In genomic region chr1:204177133-204177532, GRCh38 we compare ENCODE assay signal across 1 cellular context.
TF ChIP-seq lines count a peak whose summit lies in the region.

No MANE protein-coding gene starts in this region.

TF ChIP-seq in K562, 482 proteins besides CTCF, POLR2A, EP300 and RAD21 (continued from another document and continues in another):
- TF ChIP-seq, protein P1, sequence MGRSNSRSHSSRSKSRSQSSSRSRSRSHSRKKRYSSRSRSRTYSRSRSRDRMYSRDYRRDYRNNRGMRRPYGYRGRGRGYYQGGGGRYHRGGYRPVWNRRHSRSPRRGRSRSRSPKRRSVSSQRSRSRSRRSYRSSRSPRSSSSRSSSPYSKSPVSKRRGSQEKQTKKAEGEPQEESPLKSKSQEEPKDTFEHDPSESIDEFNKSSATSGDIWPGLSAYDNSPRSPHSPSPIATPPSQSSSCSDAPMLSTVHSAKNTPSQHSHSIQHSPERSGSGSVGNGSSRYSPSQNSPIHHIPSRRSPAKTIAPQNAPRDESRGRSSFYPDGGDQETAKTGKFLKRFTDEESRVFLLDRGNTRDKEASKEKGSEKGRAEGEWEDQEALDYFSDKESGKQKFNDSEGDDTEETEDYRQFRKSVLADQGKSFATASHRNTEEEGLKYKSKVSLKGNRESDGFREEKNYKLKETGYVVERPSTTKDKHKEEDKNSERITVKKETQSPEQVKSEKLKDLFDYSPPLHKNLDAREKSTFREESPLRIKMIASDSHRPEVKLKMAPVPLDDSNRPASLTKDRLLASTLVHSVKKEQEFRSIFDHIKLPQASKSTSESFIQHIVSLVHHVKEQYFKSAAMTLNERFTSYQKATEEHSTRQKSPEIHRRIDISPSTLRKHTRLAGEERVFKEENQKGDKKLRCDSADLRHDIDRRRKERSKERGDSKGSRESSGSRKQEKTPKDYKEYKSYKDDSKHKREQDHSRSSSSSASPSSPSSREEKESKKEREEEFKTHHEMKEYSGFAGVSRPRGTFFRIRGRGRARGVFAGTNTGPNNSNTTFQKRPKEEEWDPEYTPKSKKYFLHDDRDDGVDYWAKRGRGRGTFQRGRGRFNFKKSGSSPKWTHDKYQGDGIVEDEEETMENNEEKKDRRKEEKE (IDR thresholded peaks at IDR 0.05; ENCODE audit: borderline replicate concordance in 1 of 2, control insufficient read depth in 1 of 2, low read depth in 2 of 2, low read length in 1 of 2) = no peak
- TF ChIP-seq HNRNPLL (IDR thresholded peaks at IDR 0.05; ENCODE audit: low read depth, low read length, poor library complexity, severe bottlenecking) (no peak), HBP1 (CRISPR knock-in tag; IDR thresholded peaks at IDR 0.05) (peak; percentile 87; the same call in 1 of the 2 replicates), CBX1 (IDR thresholded peaks at IDR 0.05; ENCODE audit: low read depth) (no peak), SMARCE1 (IDR thresholded peaks at IDR 0.05) (peak; percentile 61; the same call in 1 of the 2 replicates), NR4A1 (CRISPR knock-in tag; IDR thresholded peaks at IDR 0.05) (0 out of 2 replicates have a peak, but pooled peaks have one; percentile 35), NR4A1 (tag; IDR thresholded peaks at IDR 0.05) (peak; percentile 44; the same call in 1 of the 2 replicates), LCOR (CRISPR knock-in tag; IDR thresholded peaks at IDR 0.05) (no peak), ZNF778 (CRISPR knock-in tag; IDR thresholded peaks at IDR 0.05) (no peak), EP400 (IDR thresholded peaks at IDR 0.05) (peak; percentile 18; the same call in 1 of the 2 replicates), DIDO1 (tag; IDR thresholded peaks at IDR 0.05; ENCODE audit: low read depth) (no peak), ZNF766 (CRISPR knock-in tag; conservative IDR thresholded peaks at IDR 0.05) (peak; percentile 92), HDAC8 (tag; IDR thresholded peaks at IDR 0.05) (no peak), NCOA2 (IDR thresholded peaks at IDR 0.05; ENCODE audit: partially characterized antibody in 2 of 2) (no peak), ARID3B (CRISPR knock-in tag; IDR thresholded peaks at IDR 0.05; ENCODE audit: borderline replicate concordance) (no peak), RFX5 (IDR thresholded peaks at IDR 0.05; ENCODE audit: low read depth, low read length) (no peak), RBM34 (IDR thresholded peaks at IDR 0.05; ENCODE audit: borderline replicate concordance, insufficient read depth, low read length) (no peak), TAF15 (IDR thresholded peaks at IDR 0.05; ENCODE audit: low read depth, low read length) (no peak), CBX2 (IDR thresholded peaks at IDR 0.05; ENCODE audit: insufficient read depth, low read length, poor library complexity, severe bottlenecking) (no peak), ZNF263 (CRISPR knock-in tag; IDR thresholded peaks at IDR 0.05; ENCODE audit: borderline replicate concordance) (peak; percentile 68; the same call in 1 of the 2 replicates), MLLT1 (IDR thresholded peaks at IDR 0.05) (peak in 1 of 2 experiments; percentile 43; a peak in 1 of 4 replicates), ZNF586 (CRISPR knock-in tag; conservative IDR thresholded peaks at IDR 0.05) (no peak), KLF16 (IDR thresholded peaks at IDR 0.05) (peak; percentile 93), MIER1 (IDR thresholded peaks at IDR 0.05; ENCODE audit: low read depth) (no peak), PHF8 (IDR thresholded peaks at IDR 0.05; ENCODE audit: borderline replicate concordance, low read length) (no peak), HDAC2 (IDR thresholded peaks at IDR 0.05) (peak; percentile 59; the same call in 1 of the 2 replicates)
- TF ChIP-seq, protein P2, sequence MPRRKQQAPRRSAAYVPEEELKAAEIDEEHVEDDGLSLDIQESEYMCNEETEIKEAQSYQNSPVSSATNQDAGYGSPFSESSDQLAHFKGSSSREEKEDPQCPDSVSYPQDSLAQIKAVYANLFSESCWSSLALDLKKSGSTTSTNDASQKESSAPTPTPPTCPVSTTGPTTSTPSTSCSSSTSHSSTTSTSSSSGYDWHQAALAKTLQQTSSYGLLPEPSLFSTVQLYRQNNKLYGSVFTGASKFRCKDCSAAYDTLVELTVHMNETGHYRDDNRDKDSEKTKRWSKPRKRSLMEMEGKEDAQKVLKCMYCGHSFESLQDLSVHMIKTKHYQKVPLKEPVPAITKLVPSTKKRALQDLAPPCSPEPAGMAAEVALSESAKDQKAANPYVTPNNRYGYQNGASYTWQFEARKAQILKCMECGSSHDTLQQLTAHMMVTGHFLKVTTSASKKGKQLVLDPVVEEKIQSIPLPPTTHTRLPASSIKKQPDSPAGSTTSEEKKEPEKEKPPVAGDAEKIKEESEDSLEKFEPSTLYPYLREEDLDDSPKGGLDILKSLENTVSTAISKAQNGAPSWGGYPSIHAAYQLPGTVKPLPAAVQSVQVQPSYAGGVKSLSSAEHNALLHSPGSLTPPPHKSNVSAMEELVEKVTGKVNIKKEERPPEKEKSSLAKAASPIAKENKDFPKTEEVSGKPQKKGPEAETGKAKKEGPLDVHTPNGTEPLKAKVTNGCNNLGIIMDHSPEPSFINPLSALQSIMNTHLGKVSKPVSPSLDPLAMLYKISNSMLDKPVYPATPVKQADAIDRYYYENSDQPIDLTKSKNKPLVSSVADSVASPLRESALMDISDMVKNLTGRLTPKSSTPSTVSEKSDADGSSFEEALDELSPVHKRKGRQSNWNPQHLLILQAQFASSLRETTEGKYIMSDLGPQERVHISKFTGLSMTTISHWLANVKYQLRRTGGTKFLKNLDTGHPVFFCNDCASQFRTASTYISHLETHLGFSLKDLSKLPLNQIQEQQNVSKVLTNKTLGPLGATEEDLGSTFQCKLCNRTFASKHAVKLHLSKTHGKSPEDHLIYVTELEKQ (CRISPR knock-in tag; IDR thresholded peaks at IDR 0.05) = no peak
- TF ChIP-seq, protein P3, sequence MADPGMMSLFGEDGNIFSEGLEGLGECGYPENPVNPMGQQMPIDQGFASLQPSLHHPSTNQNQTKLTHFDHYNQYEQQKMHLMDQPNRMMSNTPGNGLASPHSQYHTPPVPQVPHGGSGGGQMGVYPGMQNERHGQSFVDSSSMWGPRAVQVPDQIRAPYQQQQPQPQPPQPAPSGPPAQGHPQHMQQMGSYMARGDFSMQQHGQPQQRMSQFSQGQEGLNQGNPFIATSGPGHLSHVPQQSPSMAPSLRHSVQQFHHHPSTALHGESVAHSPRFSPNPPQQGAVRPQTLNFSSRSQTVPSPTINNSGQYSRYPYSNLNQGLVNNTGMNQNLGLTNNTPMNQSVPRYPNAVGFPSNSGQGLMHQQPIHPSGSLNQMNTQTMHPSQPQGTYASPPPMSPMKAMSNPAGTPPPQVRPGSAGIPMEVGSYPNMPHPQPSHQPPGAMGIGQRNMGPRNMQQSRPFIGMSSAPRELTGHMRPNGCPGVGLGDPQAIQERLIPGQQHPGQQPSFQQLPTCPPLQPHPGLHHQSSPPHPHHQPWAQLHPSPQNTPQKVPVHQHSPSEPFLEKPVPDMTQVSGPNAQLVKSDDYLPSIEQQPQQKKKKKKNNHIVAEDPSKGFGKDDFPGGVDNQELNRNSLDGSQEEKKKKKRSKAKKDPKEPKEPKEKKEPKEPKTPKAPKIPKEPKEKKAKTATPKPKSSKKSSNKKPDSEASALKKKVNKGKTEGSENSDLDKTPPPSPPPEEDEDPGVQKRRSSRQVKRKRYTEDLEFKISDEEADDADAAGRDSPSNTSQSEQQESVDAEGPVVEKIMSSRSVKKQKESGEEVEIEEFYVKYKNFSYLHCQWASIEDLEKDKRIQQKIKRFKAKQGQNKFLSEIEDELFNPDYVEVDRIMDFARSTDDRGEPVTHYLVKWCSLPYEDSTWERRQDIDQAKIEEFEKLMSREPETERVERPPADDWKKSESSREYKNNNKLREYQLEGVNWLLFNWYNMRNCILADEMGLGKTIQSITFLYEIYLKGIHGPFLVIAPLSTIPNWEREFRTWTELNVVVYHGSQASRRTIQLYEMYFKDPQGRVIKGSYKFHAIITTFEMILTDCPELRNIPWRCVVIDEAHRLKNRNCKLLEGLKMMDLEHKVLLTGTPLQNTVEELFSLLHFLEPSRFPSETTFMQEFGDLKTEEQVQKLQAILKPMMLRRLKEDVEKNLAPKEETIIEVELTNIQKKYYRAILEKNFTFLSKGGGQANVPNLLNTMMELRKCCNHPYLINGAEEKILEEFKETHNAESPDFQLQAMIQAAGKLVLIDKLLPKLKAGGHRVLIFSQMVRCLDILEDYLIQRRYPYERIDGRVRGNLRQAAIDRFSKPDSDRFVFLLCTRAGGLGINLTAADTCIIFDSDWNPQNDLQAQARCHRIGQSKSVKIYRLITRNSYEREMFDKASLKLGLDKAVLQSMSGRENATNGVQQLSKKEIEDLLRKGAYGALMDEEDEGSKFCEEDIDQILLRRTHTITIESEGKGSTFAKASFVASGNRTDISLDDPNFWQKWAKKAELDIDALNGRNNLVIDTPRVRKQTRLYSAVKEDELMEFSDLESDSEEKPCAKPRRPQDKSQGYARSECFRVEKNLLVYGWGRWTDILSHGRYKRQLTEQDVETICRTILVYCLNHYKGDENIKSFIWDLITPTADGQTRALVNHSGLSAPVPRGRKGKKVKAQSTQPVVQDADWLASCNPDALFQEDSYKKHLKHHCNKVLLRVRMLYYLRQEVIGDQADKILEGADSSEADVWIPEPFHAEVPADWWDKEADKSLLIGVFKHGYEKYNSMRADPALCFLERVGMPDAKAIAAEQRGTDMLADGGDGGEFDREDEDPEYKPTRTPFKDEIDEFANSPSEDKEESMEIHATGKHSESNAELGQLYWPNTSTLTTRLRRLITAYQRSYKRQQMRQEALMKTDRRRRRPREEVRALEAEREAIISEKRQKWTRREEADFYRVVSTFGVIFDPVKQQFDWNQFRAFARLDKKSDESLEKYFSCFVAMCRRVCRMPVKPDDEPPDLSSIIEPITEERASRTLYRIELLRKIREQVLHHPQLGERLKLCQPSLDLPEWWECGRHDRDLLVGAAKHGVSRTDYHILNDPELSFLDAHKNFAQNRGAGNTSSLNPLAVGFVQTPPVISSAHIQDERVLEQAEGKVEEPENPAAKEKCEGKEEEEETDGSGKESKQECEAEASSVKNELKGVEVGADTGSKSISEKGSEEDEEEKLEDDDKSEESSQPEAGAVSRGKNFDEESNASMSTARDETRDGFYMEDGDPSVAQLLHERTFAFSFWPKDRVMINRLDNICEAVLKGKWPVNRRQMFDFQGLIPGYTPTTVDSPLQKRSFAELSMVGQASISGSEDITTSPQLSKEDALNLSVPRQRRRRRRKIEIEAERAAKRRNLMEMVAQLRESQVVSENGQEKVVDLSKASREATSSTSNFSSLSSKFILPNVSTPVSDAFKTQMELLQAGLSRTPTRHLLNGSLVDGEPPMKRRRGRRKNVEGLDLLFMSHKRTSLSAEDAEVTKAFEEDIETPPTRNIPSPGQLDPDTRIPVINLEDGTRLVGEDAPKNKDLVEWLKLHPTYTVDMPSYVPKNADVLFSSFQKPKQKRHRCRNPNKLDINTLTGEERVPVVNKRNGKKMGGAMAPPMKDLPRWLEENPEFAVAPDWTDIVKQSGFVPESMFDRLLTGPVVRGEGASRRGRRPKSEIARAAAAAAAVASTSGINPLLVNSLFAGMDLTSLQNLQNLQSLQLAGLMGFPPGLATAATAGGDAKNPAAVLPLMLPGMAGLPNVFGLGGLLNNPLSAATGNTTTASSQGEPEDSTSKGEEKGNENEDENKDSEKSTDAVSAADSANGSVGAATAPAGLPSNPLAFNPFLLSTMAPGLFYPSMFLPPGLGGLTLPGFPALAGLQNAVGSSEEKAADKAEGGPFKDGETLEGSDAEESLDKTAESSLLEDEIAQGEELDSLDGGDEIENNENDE (IDR thresholded peaks at IDR 0.05; ENCODE audit: low read depth, low read length) = no peak
- TF ChIP-seq, protein P4, sequence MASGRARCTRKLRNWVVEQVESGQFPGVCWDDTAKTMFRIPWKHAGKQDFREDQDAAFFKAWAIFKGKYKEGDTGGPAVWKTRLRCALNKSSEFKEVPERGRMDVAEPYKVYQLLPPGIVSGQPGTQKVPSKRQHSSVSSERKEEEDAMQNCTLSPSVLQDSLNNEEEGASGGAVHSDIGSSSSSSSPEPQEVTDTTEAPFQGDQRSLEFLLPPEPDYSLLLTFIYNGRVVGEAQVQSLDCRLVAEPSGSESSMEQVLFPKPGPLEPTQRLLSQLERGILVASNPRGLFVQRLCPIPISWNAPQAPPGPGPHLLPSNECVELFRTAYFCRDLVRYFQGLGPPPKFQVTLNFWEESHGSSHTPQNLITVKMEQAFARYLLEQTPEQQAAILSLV (tag; IDR thresholded peaks at IDR 0.05) = no peak
- TF ChIP-seq, protein P5, sequence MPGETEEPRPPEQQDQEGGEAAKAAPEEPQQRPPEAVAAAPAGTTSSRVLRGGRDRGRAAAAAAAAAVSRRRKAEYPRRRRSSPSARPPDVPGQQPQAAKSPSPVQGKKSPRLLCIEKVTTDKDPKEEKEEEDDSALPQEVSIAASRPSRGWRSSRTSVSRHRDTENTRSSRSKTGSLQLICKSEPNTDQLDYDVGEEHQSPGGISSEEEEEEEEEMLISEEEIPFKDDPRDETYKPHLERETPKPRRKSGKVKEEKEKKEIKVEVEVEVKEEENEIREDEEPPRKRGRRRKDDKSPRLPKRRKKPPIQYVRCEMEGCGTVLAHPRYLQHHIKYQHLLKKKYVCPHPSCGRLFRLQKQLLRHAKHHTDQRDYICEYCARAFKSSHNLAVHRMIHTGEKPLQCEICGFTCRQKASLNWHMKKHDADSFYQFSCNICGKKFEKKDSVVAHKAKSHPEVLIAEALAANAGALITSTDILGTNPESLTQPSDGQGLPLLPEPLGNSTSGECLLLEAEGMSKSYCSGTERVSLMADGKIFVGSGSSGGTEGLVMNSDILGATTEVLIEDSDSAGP (CRISPR knock-in tag; IDR thresholded peaks at IDR 0.05) = no peak
